Comparison of ENCODE assay signal across 10 cellular contexts in the genomic region with DNA sequence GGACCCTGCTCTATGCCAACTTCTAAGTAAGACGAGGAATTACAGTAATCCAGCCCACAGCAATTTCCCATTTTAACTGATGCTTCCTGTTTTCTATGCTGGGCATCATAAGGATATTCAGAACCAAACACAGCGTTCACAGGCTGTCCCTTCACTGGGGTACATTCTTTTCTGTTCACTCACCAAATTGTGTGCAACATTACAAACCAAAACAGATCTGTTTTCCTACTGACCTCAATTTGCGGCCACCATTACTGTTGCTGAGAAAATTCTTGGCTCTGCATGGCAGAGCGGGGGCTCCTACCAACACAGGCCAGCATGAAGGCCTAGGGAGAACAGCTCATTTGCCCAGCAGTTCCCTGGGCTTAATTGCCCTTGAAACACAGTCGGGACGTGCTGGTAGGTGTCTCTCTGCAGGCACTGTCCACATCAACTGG.
A peak's percentile ranks its signal among the peaks of the same experiment; 100 is the strongest.
DNase-seq lines count a peak whose midpoint lies in the region; ATAC-seq and TF ChIP-seq lines count a peak whose summit lies in the region.
"Had no signal": no experiment of that assay in that cellular context is flagged by ENCODE, and none has a peak within 500 bp of the region (broad histone marks: within the 10 kb centered on the region; RNA-seq: fewer than 3 reads in every experiment).

No MANE protein-coding gene starts in this region.

- no peak for ATAC-seq in GM21786 (IDR thresholded peaks at IDR 0.05; ENCODE audit: unreplicated experiment)
- no peak for ATAC-seq in HG02763 (IDR thresholded peaks at IDR 0.05; ENCODE audit: unreplicated experiment)

- 0 out of 2 replicates have a peak, but pooled peaks cover 2% of the 10 kb centered on the region for H3K36me3 ChIP-seq in SJSA1

- no peak for TF ChIP-seq CTCF in retinal pigment epithelial cell (conservative IDR thresholded peaks at IDR 0.05; ENCODE audit: low read depth, low read length)

- H3K4me3 Mint-ChIP-seq in activated CD4-positive, alpha-beta T cell treated with anti-CD3 and anti-CD28 coated beads, Interleukin-2, amount 10 ng/mL, durations not matched to agents 24 days and 14 days = no peak overlapping the region
- H3K4me3 Mint-ChIP-seq: activated CD4-positive, alpha-beta memory T cell treated with anti-CD3 and anti-CD28 coated beads, Interleukin-2, amount 10 ng/mL, durations not matched to agents 7 days and 5 days had no signal

- H3K27me3 ChIP-seq in SJSA1 (replicated peaks) = no peaks in the 10 kb centered on the region

- DNase-seq in ELR (ENCODE audit: low read depth) (peak; percentile 92), SJSA1 (ENCODE audit: low read depth in 1 of 2, low spot score in 2 of 2) (peak; percentile 80 to 94), fibroblast of peridontal ligament (ENCODE audit: extremely low read depth) (peak; percentile 95), retinal pigment epithelial cell (ENCODE audit: low read depth) (peak; percentile 64), GM19238 (ENCODE audit: insufficient read length, low spot score) (no peak)
- DNase-seq in activated CD4-positive, alpha-beta T cell treated with anti-CD3 and anti-CD28 coated beads, Interleukin-2, amount 10 ng/mL, durations not matched to agents 24 days and 14 days = no peak
- DNase-seq: activated CD4-positive, alpha-beta memory T cell treated with anti-CD3 and anti-CD28 coated beads, Interleukin-2, amount 10 ng/mL, durations not matched to agents 7 days and 5 days; NCI-H2029 had no signal

- H3K4me1 Mint-ChIP-seq in activated CD4-positive, alpha-beta T cell treated with anti-CD3 and anti-CD28 coated beads, Interleukin-2, amount 10 ng/mL, durations not matched to agents 24 days and 14 days = peaks cover 44% of the 10 kb centered on the region

- H3K27ac ChIP-seq in SJSA1 = peak overlapping the region; percentile 99

- H3K36me3 Mint-ChIP-seq in activated CD4-positive, alpha-beta T cell treated with anti-CD3 and anti-CD28 coated beads, Interleukin-2, amount 10 ng/mL, durations not matched to agents 24 days and 14 days (ENCODE audit: low read depth) = peaks cover 4% of the 10 kb centered on the region

- H3K27me3 Mint-ChIP-seq in activated CD4-positive, alpha-beta T cell treated with anti-CD3 and anti-CD28 coated beads, Interleukin-2, amount 10 ng/mL, durations not matched to agents 24 days and 14 days = peaks cover 4% of the 10 kb centered on the region

- intact Hi-C loops in activated CD4-positive, alpha-beta T cell treated with anti-CD3 and anti-CD28 coated beads, Interleukin-2, amount 10 ng/mL, durations not matched to agents 24 days and 14 days (cut with micrococcal nuclease) = no loop called here

- no peak overlapping the region for H3K27ac Mint-ChIP-seq in activated CD4-positive, alpha-beta T cell treated with anti-CD3 and anti-CD28 coated beads, Interleukin-2, amount 10 ng/mL, durations not matched to agents 24 days and 14 days
- H3K27ac Mint-ChIP-seq: activated CD4-positive, alpha-beta memory T cell treated with anti-CD3 and anti-CD28 coated beads, Interleukin-2, amount 10 ng/mL, durations not matched to agents 7 days and 5 days had no signal

- H3K4me3 ChIP-seq in SJSA1 (no peak overlapping the region), retinal pigment epithelial cell (ENCODE audit: low read length) (no peak overlapping the region)

- H3K9me3 ChIP-seq in SJSA1 (replicated peaks) = no peaks in the 10 kb centered on the region

- peaks cover 92% of the 10 kb centered on the region for H3K4me1 ChIP-seq in SJSA1 (replicated peaks)

- no peaks in the 10 kb centered on the region for H3K9me3 Mint-ChIP-seq in activated CD4-positive, alpha-beta T cell treated with anti-CD3 and anti-CD28 coated beads, Interleukin-2, amount 10 ng/mL, durations not matched to agents 24 days and 14 days
- H3K9me3 Mint-ChIP-seq: activated CD4-positive, alpha-beta memory T cell treated with anti-CD3 and anti-CD28 coated beads, Interleukin-2, amount 10 ng/mL, durations not matched to agents 7 days and 5 days had no signal

Comparison
In these comparisons a context has a peak if more than half of its experiments do, and no peak if none do; other contexts are left out.
1. DNase-seq: peak in ELR (single experiment), SJSA1 (2 of 2), fibroblast of peridontal ligament (single experiment) and retinal pigment epithelial cell (single experiment); none in GM19238 (single experiment) and activated CD4-positive, alpha-beta T cell treated with anti-CD3 and anti-CD28 coated beads, Interleukin-2, amount 10 ng/mL, durations not matched to agents 24 days and 14 days (single experiment).